17 cellular contexts compared by ENCODE assay signal in genomic region chr14:72545411-72546311, GRCh38.
DNase-seq lines count a peak whose midpoint lies in the region; ATAC-seq, FAIRE-seq and TF ChIP-seq lines count a peak whose summit lies in the region.
"Had no signal": no experiment of that assay in that cellular context is flagged by ENCODE, and none has a peak within 500 bp of the region (broad histone marks: within the 10 kb centered on the region; RNA-seq: fewer than 3 reads in every experiment).

No MANE protein-coding gene starts in this region.

- H3K27ac Mint-ChIP-seq in immature natural killer cell: no peak overlapping the region
- H3K27ac Mint-ChIP-seq in activated naive CD4-positive, alpha-beta T cell treated with anti-CD3 and anti-CD28 coated beads, Interleukin-2, amount 10 ng/mL, durations not matched to agents 7 days and 5 days: no peak overlapping the region
- H3K27ac Mint-ChIP-seq in activated CD8-positive, alpha-beta T cell treated with anti-CD3 and anti-CD28 coated beads for 36 hours: no peak overlapping the region
- H3K27ac Mint-ChIP-seq: activated naive CD4-positive, alpha-beta T cell treated with anti-CD3 and anti-CD28 coated beads, Interleukin-2, amount 50 U/mL, for 24 hours; stimulated activated naive CD8-positive, alpha-beta T cell treated with anti-CD3 and anti-CD28 coated beads, Interleukin-15, Interleukin-2, amounts not matched to agents 100 ng/mL and 50 ng/mL, for 24 hours had no signal

- H2BK15ac ChIP-seq in H1 (ENCODE audit: low read length): peak overlapping the region; percentile 61; the same call in 1 of the 2 replicates
- H2BK15ac ChIP-seq in neuronal stem cell (ENCODE audit: low read length): peak overlapping the region; percentile 62

- H3K18ac ChIP-seq in H1 (ENCODE audit: extremely low read depth, low read length): 0 out of 2 replicates have a peak overlapping the region, but pooled peaks have one; percentile 78
- peak overlapping the region; percentile 69 for H3K18ac ChIP-seq in neuronal stem cell (ENCODE audit: low read length)

- H3K4me2 ChIP-seq in DND-41 (ENCODE audit: insufficient read depth, low read length) (no peak overlapping the region), Loucy (ENCODE audit: low read depth, low read length, poor library complexity, severe bottlenecking) (peak overlapping the region; percentile 6), H1 (ENCODE audit: insufficient read depth in 1 of 2, low read depth in 2 of 2, low read length in 2 of 2) (no peak overlapping the region), neuronal stem cell (ENCODE audit: insufficient read depth, low read length, poor library complexity, severe bottlenecking) (no peak overlapping the region)

- no peak for FAIRE-seq in H1 (lab: Jason Lieb, UNC)
- FAIRE-seq: K562 had no signal

- peaks cover 9 to 12% of the 10 kb centered on the region in 2 donors for H3K4me1 Mint-ChIP-seq in immature natural killer cell
- H3K4me1 Mint-ChIP-seq in activated naive CD4-positive, alpha-beta T cell treated with anti-CD3 and anti-CD28 coated beads, Interleukin-2, amount 10 ng/mL, durations not matched to agents 7 days and 5 days: peaks cover 53% of the 10 kb centered on the region
- no peaks in the 10 kb centered on the region for H3K4me1 Mint-ChIP-seq in activated CD8-positive, alpha-beta T cell treated with anti-CD3 and anti-CD28 coated beads for 36 hours (ENCODE audit: low read depth)
- H3K4me1 Mint-ChIP-seq: activated naive CD4-positive, alpha-beta T cell treated with anti-CD3 and anti-CD28 coated beads, Interleukin-2, amount 50 U/mL, for 24 hours had no signal

- no peaks in the 10 kb centered on the region for H3K79me1 ChIP-seq in H1 (ENCODE audit: low read depth, low read length)
- H3K79me1 ChIP-seq in neuronal stem cell (ENCODE audit: low read depth, low read length): no peaks in the 10 kb centered on the region

- no peak overlapping the region for H3K9ac ChIP-seq in DND-41 (ENCODE audit: low read depth, low read length)
- no peak overlapping the region for H3K9ac ChIP-seq in Loucy (ENCODE audit: low read depth, low read length, poor library complexity, severe bottlenecking)
- H3K9ac ChIP-seq in H1 (replicated peaks in 1 of 4; ENCODE audit: extremely low read depth in 1 of 4, low read depth in 3 of 4, low read length in 3 of 4): no peak overlapping the region
- H3K9ac ChIP-seq in neuronal stem cell (ENCODE audit: low read depth, low read length, poor library complexity): no peak overlapping the region

- ATAC-seq in DND-41 (ENCODE audit: insufficient read depth, low read depth): peak; percentile 67
- ATAC-seq in activated CD8-positive, alpha-beta T cell treated with anti-CD3 and anti-CD28 coated beads for 36 hours: no peak
- no peak for ATAC-seq in GM19023 (IDR thresholded peaks at IDR 0.05; ENCODE audit: unreplicated experiment)
- ATAC-seq: K562 had no signal

- H4K5ac ChIP-seq in H1 (ENCODE audit: insufficient read length, low read depth, low read length): no peak overlapping the region

- POLR2A ChIA-PET in H1 (lab: Charles Lee; ENCODE audit: partially characterized antibody): interaction anchor here (1.4 kb wide), 1 partner anchor 9 kb away, joined by 3 read pairs; no protein-coding TSS in a partner anchor
- POLR2A ChIA-PET in activated CD8-positive, alpha-beta T cell treated with anti-CD3 and anti-CD28 coated beads for 36 hours (lab: Charles Lee): no interaction called here

- 91% methylated on average over 13 of the region's 13 CpGs; no CpG with 5 or more reads in 1 of the 2 experiments for WGBS in H1 (ENCODE audit: extremely low coverage in 1 of 2, insufficient coverage in 1 of 2, insufficient read length in 1 of 2, insufficient replicate concordance in 2 of 2, low coverage in 1 of 2, low lambda C conversion rate in 2 of 2, missing lambda C conversion rate in 1 of 2), 2 experiments
- no CpG with 5 or more reads among the region's 13 CpGs for WGBS in neuronal stem cell (ENCODE audit: extremely low coverage in 2 of 2, insufficient read length in 2 of 2, insufficient replicate concordance in 1 of 2), 2 donors

- no peak for TF ChIP-seq EP300 in H1 (IDR thresholded peaks at IDR 0.05; ENCODE audit: borderline replicate concordance in 1 of 2, low read depth in 2 of 2, low read length in 2 of 2)

- intact Hi-C loops in activated CD8-positive, alpha-beta T cell treated with anti-CD3 and anti-CD28 coated beads for 36 hours (cut with micrococcal nuclease): no loop called here

- no peak for DNase-seq in DND-41
- DNase-seq in H1 (ENCODE audit: low read depth in 1 of 2, low spot score in 2 of 2): no peak
- no peak for DNase-seq in neuronal stem cell (ENCODE audit: low spot score)
- DNase-seq in immature natural killer cell: no peak
- DNase-seq in activated naive CD4-positive, alpha-beta T cell treated with anti-CD3 and anti-CD28 coated beads, Interleukin-2, amount 10 ng/mL, durations not matched to agents 7 days and 5 days: no peak
- no peak for DNase-seq in activated CD8-positive, alpha-beta T cell treated with anti-CD3 and anti-CD28 coated beads for 36 hours
- DNase-seq: cerebellar nuclear complex; esophagus squamous epithelium; GDM1; NCI-H187; NCI-H82; stimulated activated CD4-positive, alpha-beta T cell treated with anti-CD3 and anti-CD28 coated beads, Interleukin-4, amount 100 ng/mL, for 24 hours had no signal

- H2BK120ac ChIP-seq in H1 (replicated peaks; ENCODE audit: low read depth, low read length): no peak overlapping the region
- peak overlapping the region; percentile 24 for H2BK120ac ChIP-seq in neuronal stem cell (ENCODE audit: low read depth, low read length)

- H3K4ac ChIP-seq in H1 (replicated peaks; ENCODE audit: insufficient read length, low read depth, low read length): no peak overlapping the region
- no peak overlapping the region for H3K4ac ChIP-seq in neuronal stem cell (ENCODE audit: low read length)

- peaks cover 10 to 17% (median 12%) of the 10 kb centered on the region in 3 donors for H3K27me3 Mint-ChIP-seq in immature natural killer cell (ENCODE audit: low read depth in 3 of 3)
- H3K27me3 Mint-ChIP-seq in activated naive CD4-positive, alpha-beta T cell treated with anti-CD3 and anti-CD28 coated beads, Interleukin-2, amount 10 ng/mL, durations not matched to agents 7 days and 5 days: peaks cover 85% of the 10 kb centered on the region
- H3K27me3 Mint-ChIP-seq in activated CD8-positive, alpha-beta T cell treated with anti-CD3 and anti-CD28 coated beads for 36 hours: peaks cover 2% of the 10 kb centered on the region
- H3K27me3 Mint-ChIP-seq: activated naive CD4-positive, alpha-beta T cell treated with anti-CD3 and anti-CD28 coated beads, Interleukin-2, amount 50 U/mL, for 24 hours; stimulated activated naive CD8-positive, alpha-beta T cell treated with anti-CD3 and anti-CD28 coated beads, Interleukin-15, Interleukin-2, amounts not matched to agents 100 ng/mL and 50 ng/mL, for 24 hours had no signal

- H2AK5ac ChIP-seq in H1 (ENCODE audit: low read depth, low read length) (peak overlapping the region; percentile 10; the same call in 1 of the 2 replicates), neuronal stem cell (ENCODE audit: low read depth, low read length) (peak overlapping the region; percentile 53)

- peak overlapping the region; percentile 53; the same call in 1 of the 2 replicates for H2BK12ac ChIP-seq in H1 (ENCODE audit: low read depth, low read length)
- peak overlapping the region; percentile 63 for H2BK12ac ChIP-seq in neuronal stem cell (ENCODE audit: low read length)

- H3K23ac ChIP-seq in H1 (ENCODE audit: insufficient read length) (no peak overlapping the region), neuronal stem cell (ENCODE audit: low read depth, low read length, poor library complexity) (no peak overlapping the region)

- H2BK20ac ChIP-seq in H1 (ENCODE audit: low read length): peak overlapping the region; percentile 25; the same call in 1 of the 2 replicates

- H3K36me3 Mint-ChIP-seq in immature natural killer cell: no peaks in the 10 kb centered on the region
- no peaks in the 10 kb centered on the region for H3K36me3 Mint-ChIP-seq in activated naive CD4-positive, alpha-beta T cell treated with anti-CD3 and anti-CD28 coated beads, Interleukin-2, amount 10 ng/mL, durations not matched to agents 7 days and 5 days
- no peaks in the 10 kb centered on the region for H3K36me3 Mint-ChIP-seq in activated CD8-positive, alpha-beta T cell treated with anti-CD3 and anti-CD28 coated beads for 36 hours (ENCODE audit: low read depth)
- H3K36me3 Mint-ChIP-seq: activated naive CD4-positive, alpha-beta T cell treated with anti-CD3 and anti-CD28 coated beads, Interleukin-2, amount 50 U/mL, for 24 hours had no signal

- H2AFZ ChIP-seq in DND-41 (ENCODE audit: low read depth, low read length) (no peak overlapping the region), Loucy (ENCODE audit: low read length) (no peak overlapping the region), H1 (ENCODE audit: low read length) (peak overlapping the region; percentile 83), neuronal stem cell (ENCODE audit: low read length) (peak overlapping the region; percentile 1)

- H3K56ac ChIP-seq in H1 (replicated peaks; ENCODE audit: insufficient read length, low read depth, low read length): no peak overlapping the region

- TF ChIP-seq RAD21 in H1 (IDR thresholded peaks at IDR 0.05 in 1 of 2, conservative IDR thresholded peaks at IDR 0.05 in 1 of 2; ENCODE audit: low read depth in 2 of 2, low read length in 2 of 2): no peak

- peaks cover 15% of the 10 kb centered on the region for H3K4me1 ChIP-seq in DND-41 (ENCODE audit: insufficient read depth, low read length)
- peaks cover 53% of the 10 kb centered on the region for H3K4me1 ChIP-seq in Loucy (ENCODE audit: insufficient read depth, low read length, poor library complexity, severe bottlenecking)
- H3K4me1 ChIP-seq in H1 (replicated peaks in 1 of 4; ENCODE audit: control insufficient read depth in 3 of 4, insufficient read depth in 4 of 4, low read length in 3 of 4): peaks cover 3 to 10% (median 8%) of the 10 kb centered on the region in 4 experiments
- H3K4me1 ChIP-seq in neuronal stem cell (ENCODE audit: control insufficient read depth in 2 of 2, insufficient read depth in 1 of 2, low read depth in 1 of 2, low read length in 2 of 2): peaks cover 7 to 15% of the 10 kb centered on the region in 2 donors

- H3K14ac ChIP-seq in H1 (ENCODE audit: insufficient read length) (no peak overlapping the region), neuronal stem cell (ENCODE audit: low read length) (no peak overlapping the region)

- peaks cover 0 to under 1% (median 0%) of the 10 kb centered on the region in 6 donors for H3K9me3 Mint-ChIP-seq in immature natural killer cell
- H3K9me3 Mint-ChIP-seq in activated naive CD4-positive, alpha-beta T cell treated with anti-CD3 and anti-CD28 coated beads, Interleukin-2, amount 10 ng/mL, durations not matched to agents 7 days and 5 days: no peaks in the 10 kb centered on the region
- H3K9me3 Mint-ChIP-seq in activated CD8-positive, alpha-beta T cell treated with anti-CD3 and anti-CD28 coated beads for 36 hours: no peaks in the 10 kb centered on the region
- H3K9me3 Mint-ChIP-seq: activated naive CD4-positive, alpha-beta T cell treated with anti-CD3 and anti-CD28 coated beads, Interleukin-2, amount 50 U/mL, for 24 hours; stimulated activated naive CD8-positive, alpha-beta T cell treated with anti-CD3 and anti-CD28 coated beads, Interleukin-15, Interleukin-2, amounts not matched to agents 100 ng/mL and 50 ng/mL, for 24 hours had no signal

- no peaks in the 10 kb centered on the region for H3K9me2 ChIP-seq in Loucy (replicated peaks; ENCODE audit: low read depth, low read length)

- H3K4me3 ChIP-seq in DND-41 (ENCODE audit: low read depth in 1 of 2, low read length in 2 of 2) (no peak overlapping the region), Loucy (ENCODE audit: low read length, poor library complexity, severe bottlenecking) (no peak overlapping the region), H1 (ENCODE audit: extremely low read depth in 1 of 4, insufficient read depth in 2 of 4, low read depth in 3 of 4, low read length in 4 of 4) (no peak overlapping the region), neuronal stem cell (ENCODE audit: low read length in 2 of 2) (no peak overlapping the region)
- H3K4me3 ChIP-seq: esophagus squamous epithelium, K562 had no signal

- H3K27ac ChIP-seq in DND-41 (ENCODE audit: low read length) (no peak overlapping the region), H1 (ENCODE audit: low read depth, low read length) (no peak overlapping the region), neuronal stem cell (replicated peaks; ENCODE audit: low read length) (no peak overlapping the region)
- H3K27ac ChIP-seq: esophagus squamous epithelium had no signal

- H4K20me1 ChIP-seq in DND-41 (ENCODE audit: insufficient read depth, low read length) (0 out of 2 replicates have a peak, but pooled peaks cover 4% of the 10 kb centered on the region), Loucy (ENCODE audit: insufficient read depth, low read length, poor library complexity, severe bottlenecking) (no peaks in the 10 kb centered on the region), H1 (replicated peaks in 1 of 2; ENCODE audit: control insufficient read depth in 1 of 2, insufficient read depth in 2 of 2, low read length in 2 of 2) (no peaks in the 10 kb centered on the region)

- no peaks in the 10 kb centered on the region for H3F3A ChIP-seq in Loucy (ENCODE audit: low read depth)

- peak overlapping the region in 1 of 5 donors; percentile 30 for H3K4me3 Mint-ChIP-seq in immature natural killer cell
- no peak overlapping the region for H3K4me3 Mint-ChIP-seq in activated naive CD4-positive, alpha-beta T cell treated with anti-CD3 and anti-CD28 coated beads, Interleukin-2, amount 10 ng/mL, durations not matched to agents 7 days and 5 days
- H3K4me3 Mint-ChIP-seq in activated CD8-positive, alpha-beta T cell treated with anti-CD3 and anti-CD28 coated beads for 36 hours: no peak overlapping the region
- H3K4me3 Mint-ChIP-seq: activated naive CD4-positive, alpha-beta T cell treated with anti-CD3 and anti-CD28 coated beads, Interleukin-2, amount 50 U/mL, for 24 hours; stimulated activated naive CD8-positive, alpha-beta T cell treated with anti-CD3 and anti-CD28 coated beads, Interleukin-15, Interleukin-2, amounts not matched to agents 100 ng/mL and 50 ng/mL, for 24 hours had no signal

- no peak for TF ChIP-seq CTCF in DND-41 (IDR thresholded peaks at IDR 0.05; ENCODE audit: borderline replicate concordance, extremely low read depth, low read length, poor library complexity, severe bottlenecking)
- no peak for TF ChIP-seq CTCF in Loucy (conservative IDR thresholded peaks at IDR 0.05; ENCODE audit: low read length)
- TF ChIP-seq CTCF in H1 (IDR thresholded peaks at IDR 0.05; ENCODE audit: control extremely low read depth in 1 of 3, insufficient read depth in 1 of 3, low read depth in 1 of 3, low read length in 3 of 3): no peak
- TF ChIP-seq CTCF in activated CD8-positive, alpha-beta T cell treated with anti-CD3 and anti-CD28 coated beads for 36 hours (IDR thresholded peaks at IDR 0.05): no peak

- H3K23me2 ChIP-seq in H1 (ENCODE audit: low read depth, low read length): no peaks in the 10 kb centered on the region; the same call in 1 of the 2 replicates

- H3K27me3 ChIP-seq in DND-41 (ENCODE audit: insufficient read depth, low read length, poor library complexity): peaks cover 14% of the 10 kb centered on the region
- no peaks in the 10 kb centered on the region for H3K27me3 ChIP-seq in Loucy (ENCODE audit: insufficient read depth, low read length, poor library complexity, severe bottlenecking)
- H3K27me3 ChIP-seq in H1 (replicated peaks in 1 of 4; ENCODE audit: control insufficient read depth in 3 of 4, extremely low read depth in 1 of 4, insufficient read depth in 3 of 4, low read length in 3 of 4): no peaks in the 10 kb centered on the region; a peak in 1 of 7 replicates
- H3K27me3 ChIP-seq in neuronal stem cell (ENCODE audit: control insufficient read depth in 3 of 3, insufficient read depth in 3 of 3, low read depth in 1 of 3, low read length in 3 of 3): no peaks in the 10 kb centered on the region

- H4K8ac ChIP-seq in H1 (ENCODE audit: extremely low read depth, insufficient read depth, low read length) (no peak overlapping the region), neuronal stem cell (ENCODE audit: low read depth, low read length) (no peak overlapping the region)

- CTCF ChIA-PET in H1 (lab: Charles Lee; ENCODE audit: partially characterized antibody): interaction anchor here (1.0 to 7.9 kb wide), 7 partner anchors 9 to 403 kb away, joined by 3 to 66 read pairs (median 6); no protein-coding TSS in a partner anchor
- CTCF ChIA-PET in activated naive CD4-positive, alpha-beta T cell treated with anti-CD3 and anti-CD28 coated beads, Interleukin-2, amount 10 ng/mL, durations not matched to agents 7 days and 5 days (lab: Charles Lee): interaction anchor here (0.7 to 1.0 kb wide), 2 partner anchors 360 to 402 kb away, joined by 3 read pairs; no protein-coding TSS in a partner anchor
- CTCF ChIA-PET in activated CD8-positive, alpha-beta T cell treated with anti-CD3 and anti-CD28 coated beads for 36 hours (lab: Charles Lee): interaction anchor here (1.0 to 1.3 kb wide), 3 partner anchors 359 to 403 kb away, joined by 3 to 4 read pairs (median 4); no protein-coding TSS in a partner anchor

- H4K91ac ChIP-seq in H1 (replicated peaks; ENCODE audit: insufficient read length, low read length): peak overlapping the region; percentile 36
- no peak overlapping the region for H4K91ac ChIP-seq in neuronal stem cell (ENCODE audit: low read depth, low read length, poor library complexity)

- H3K9me3 ChIP-seq in DND-41 (ENCODE audit: insufficient read depth, low read length, severe bottlenecking) (no peaks in the 10 kb centered on the region), Loucy (ENCODE audit: insufficient read depth, low read depth, low read length) (no peaks in the 10 kb centered on the region), H1 (ENCODE audit: insufficient read depth in 2 of 2, low read depth in 1 of 2, low read length in 1 of 2) (no peaks in the 10 kb centered on the region), neuronal stem cell (replicated peaks in 1 of 2; ENCODE audit: control insufficient read depth in 2 of 2, insufficient read depth in 1 of 2, low read depth in 1 of 2, low read length in 2 of 2) (no peaks in the 10 kb centered on the region)
- H3K9me3 ChIP-seq: esophagus squamous epithelium had no signal

- H3K36me3 ChIP-seq in DND-41 (ENCODE audit: insufficient read depth, low read length): no peaks in the 10 kb centered on the region
- H3K36me3 ChIP-seq in Loucy (ENCODE audit: insufficient read depth, low read length): no peaks in the 10 kb centered on the region
- no peaks in the 10 kb centered on the region for H3K36me3 ChIP-seq in H1 (ENCODE audit: control insufficient read depth in 2 of 4, insufficient read depth in 4 of 4, low read length in 3 of 4)
- no peaks in the 10 kb centered on the region for H3K36me3 ChIP-seq in neuronal stem cell (replicated peaks in 1 of 2; ENCODE audit: control insufficient read depth in 2 of 2, insufficient read depth in 2 of 2, low read length in 2 of 2)
- H3K36me3 ChIP-seq: esophagus squamous epithelium had no signal

- H2BK5ac ChIP-seq in H1 (ENCODE audit: low read depth, low read length): 0 out of 2 replicates have a peak overlapping the region, but pooled peaks have one; percentile 75
- H2BK5ac ChIP-seq in neuronal stem cell (ENCODE audit: low read length): no peak overlapping the region

- TF ChIP-seq POLR2A in H1 (IDR thresholded peaks at IDR 0.05; ENCODE audit: control extremely low read depth in 1 of 2, low read depth in 2 of 2, low read length in 2 of 2): no peak

- H3K79me2 ChIP-seq in DND-41 (ENCODE audit: insufficient read depth, low read length): no peaks in the 10 kb centered on the region
- H3K79me2 ChIP-seq in Loucy (ENCODE audit: insufficient read depth, low read length): no peaks in the 10 kb centered on the region
- no peaks in the 10 kb centered on the region for H3K79me2 ChIP-seq in H1 (ENCODE audit: control insufficient read depth in 1 of 2, insufficient read depth in 2 of 2, low read length in 2 of 2)

Comparison
In these comparisons a context has a peak if more than half of its experiments do, and no peak if none do; other contexts are left out.
1. H2AFZ ChIP-seq: peak in H1 (single experiment) and neuronal stem cell (single experiment); none in DND-41 (single experiment) and Loucy (single experiment).